Comparison of ENCODE assay signal across 23 cellular contexts in the genomic region with DNA sequence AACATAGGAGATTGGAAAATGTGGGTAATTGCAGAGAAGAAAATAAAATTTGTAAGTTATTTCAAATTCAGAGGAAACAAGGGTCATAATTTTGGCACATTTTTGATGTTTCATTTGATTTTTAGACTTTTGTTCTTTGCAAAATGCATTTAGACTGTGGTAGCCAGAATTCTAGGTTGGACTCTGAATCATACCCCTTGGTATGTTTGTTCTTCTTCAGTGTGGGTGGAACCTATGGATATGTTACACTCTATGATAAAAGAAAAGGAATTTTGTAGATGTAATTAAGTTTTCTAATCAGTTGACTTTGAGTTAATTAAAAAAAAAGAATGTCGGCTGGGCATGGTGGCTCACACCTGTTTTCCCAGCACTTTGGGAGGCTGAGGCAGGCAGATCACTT.
"Had no signal": no experiment of that assay in that cellular context is flagged by ENCODE, and none has a peak within 500 bp of the region (broad histone marks: within the 10 kb centered on the region; RNA-seq: fewer than 3 reads in every experiment).

No MANE protein-coding gene starts in this region.

- DNase-seq: activated CD4-positive, alpha-beta memory T cell treated with anti-CD3 and anti-CD28 coated beads, Interleukin-2, amount 10 ng/mL, durations not matched to agents 7 days and 5 days; activated CD4-positive, alpha-beta T cell treated with anti-CD3 and anti-CD28 coated beads, Interleukin-2, amount 10 ng/mL, durations not matched to agents 24 days and 14 days; activated gamma-delta T cell treated with Interleukin-2 at 50 U/mL for 16 hours; activated naive CD4-positive, alpha-beta T cell treated with anti-CD3 and anti-CD28 coated beads, Interleukin-2, amount 50 U/mL, for 16 hours; activated T-cell treated with anti-CD3 and anti-CD28 coated beads, Interleukin-2, amount 50 U/mL, for 4 hours; amygdala; brain microvascular endothelial cell; dermis blood vessel endothelial cell; effector CD4-positive, alpha-beta T cell; esophagus squamous epithelium; islet precursor cell; naive B cell; nephron progenitor cell; ovary; right lobe of liver; stimulated activated CD4-positive, alpha-beta T cell treated with anti-CD3 and anti-CD28 coated beads, Interleukin-2, amount 100 ng/mL, for 48 hours; stimulated activated naive CD4-positive, alpha-beta T cell treated with Interleukin-2 at 50 U/mL for 16 hours; testis; transverse colon had no signal

- H3K9me3 ChIP-seq: esophagus squamous epithelium, neutrophil, ovary, right lobe of liver, testis, transverse colon had no signal

- H3K36me3 ChIP-seq: brain microvascular endothelial cell, esophagus squamous epithelium, neutrophil, ovary, right lobe of liver, transverse colon had no signal

- ATAC-seq: activated T-cell treated with anti-CD3 and anti-CD28 coated beads, Interleukin-2, amount 50 U/mL, for 4 hours; activated T-helper 17 cell treated with anti-CD3 and anti-CD28 coated beads, Interleukin-2, amount 50 U/mL, for 72 hours; right lobe of liver had no signal

- H3K27ac ChIP-seq: brain microvascular endothelial cell, epithelial cell of prostate, esophagus squamous epithelium, neutrophil, ovary, right lobe of liver, testis, transverse colon, VCaP had no signal

- H3K4me3 ChIP-seq: esophagus squamous epithelium, ovary, right lobe of liver, testis, transverse colon had no signal

- H3K27me3 ChIP-seq: brain microvascular endothelial cell, esophagus squamous epithelium, neutrophil, ovary, right lobe of liver, testis, transverse colon had no signal

- H3K4me1 ChIP-seq: esophagus squamous epithelium, right lobe of liver, testis, transverse colon had no signal
